ENCODE assay signal across 16 cellular contexts in genomic region chr3:183279371-183279770, GRCh38. TPM values are rescaled to one million over a fixed set of nuclear protein-coding genes. Genes with fewer than 3 reads are reported as not detected.
DNase-seq lines count a peak whose midpoint lies in the region; ATAC-seq and TF ChIP-seq lines count a peak whose summit lies in the region.
"Had no signal": no experiment of that assay in that cellular context is flagged by ENCODE, and none has a peak within 500 bp of the region (broad histone marks: within the 10 kb centered on the region; RNA-seq: fewer than 3 reads in every experiment).

No MANE protein-coding gene starts in this region.

- no peaks in the 10 kb centered on the region for H3K27me3 Mint-ChIP-seq in GM23338 (ENCODE audit: insufficient read depth, low read depth, poor library complexity)

- DNase-seq in GM23338 (ENCODE audit: low spot score) = no peak
- DNase-seq in NCI-H69 (lab: John Stamatoyannopoulos, UW) = peak; percentile 85
- DNase-seq in SK-MEL-5 (ENCODE audit: low read depth, low spot score) = peak; percentile 62
- no peak for DNase-seq in transverse colon
- no peak for DNase-seq in stimulated activated CD4-positive, alpha-beta T cell treated with anti-CD3 and anti-CD28 coated beads, Interleukin-2, amount 100 ng/mL, for 24 hours
- DNase-seq: H9; HFFc6; Kasumi-1; NCI-H2029; NK-92 treated with Interleukin-12 subunit alpha and Interleukin-12 subunit beta, amount 100 ng/mL, for 24 hours; SHP77; SK-N-SH had no signal

- H3K27ac Mint-ChIP-seq in GM23338 = no peak overlapping the region
- H3K27ac Mint-ChIP-seq: B cell, H9, HFFc6 had no signal

- WGBS in transverse colon (ENCODE audit: low coverage in 1 of 2), 2 donors = 89 to 92% methylated on average over 2 to 3 of the region's 3 CpGs

- TF ChIP-seq POLR2A in transverse colon (IDR thresholded peaks at IDR 0.05) = no peak

- no peaks in the 10 kb centered on the region for H3K27me3 ChIP-seq in ACC112 (ENCODE audit: insufficient read depth, low read length)
- H3K27me3 ChIP-seq in GM23338 (ENCODE audit: insufficient read depth) = no peaks in the 10 kb centered on the region
- no peaks in the 10 kb centered on the region for H3K27me3 ChIP-seq in transverse colon
- H3K27me3 ChIP-seq: MG63 had no signal

- H3K4me3 Mint-ChIP-seq in GM23338 = no peak overlapping the region
- H3K4me3 Mint-ChIP-seq: B cell, H9, HFFc6 had no signal

- H4K20me1 ChIP-seq in GM23338 (replicated peaks; ENCODE audit: insufficient read depth) = no peaks in the 10 kb centered on the region

- H3K36me3 ChIP-seq in ACC112 (ENCODE audit: insufficient read depth, low read length) = no peaks in the 10 kb centered on the region
- no peaks in the 10 kb centered on the region for H3K36me3 ChIP-seq in GM23338 (ENCODE audit: insufficient read depth)
- no peaks in the 10 kb centered on the region for H3K36me3 ChIP-seq in transverse colon
- H3K36me3 ChIP-seq: MG63 had no signal

- peaks cover 7% of the 10 kb centered on the region for H3K4me1 Mint-ChIP-seq in GM23338

- TF ChIP-seq EP300 in transverse colon (IDR thresholded peaks at IDR 0.05; ENCODE audit: low read depth) = no peak

- no peak overlapping the region for H2AFZ ChIP-seq in ACC112 (ENCODE audit: low read length, unreplicated experiment)
- H2AFZ ChIP-seq in GM23338 = no peak overlapping the region

- in situ Hi-C loops in SK-MEL-5 (cut with HindIII; ENCODE audit: low pct_unique_long_range_greater_than_20kb, low sequenced_read_pairs) = no loop called here
- in situ Hi-C loops in transverse colon (cut with MboI; ENCODE audit: low pct_ligation_motif_present in 1 of 4, low pct_unique_long_range_greater_than_20kb in 1 of 4, low sequenced_read_pairs in 3 of 4) = no loop called here

- peaks cover 3% of the 10 kb centered on the region; the same call in 1 of the 3 replicates for H3K36me3 Mint-ChIP-seq in GM23338 (ENCODE audit: low read depth)

- H3K79me2 ChIP-seq in ACC112 (ENCODE audit: control insufficient read depth, insufficient read depth, low read length, unreplicated experiment) = no peaks in the 10 kb centered on the region
- H3K79me2 ChIP-seq in GM23338 (replicated peaks; ENCODE audit: insufficient read depth) = no peaks in the 10 kb centered on the region

- no peaks in the 10 kb centered on the region for H3F3A ChIP-seq in GM23338 (replicated peaks; ENCODE audit: low read depth)

- no peaks in the 10 kb centered on the region for H3K9me3 Mint-ChIP-seq in GM23338
- H3K9me3 Mint-ChIP-seq: H9, HFFc6 had no signal

- no peak overlapping the region for H3K4me2 ChIP-seq in GM23338
- H3K4me2 ChIP-seq: SK-N-SH had no signal

- intact Hi-C loops in transverse colon (cut with DNase I; ENCODE audit: low total_unique reads) = no loop called here

- H3K9me2 ChIP-seq in GM23338 (ENCODE audit: insufficient read depth) = no peaks in the 10 kb centered on the region
- H3K9me2 ChIP-seq: SK-N-SH had no signal

- no peak overlapping the region for H3K4me3 ChIP-seq in ACC112 (ENCODE audit: low read depth, low read length)
- no peak overlapping the region for H3K4me3 ChIP-seq in GM23338
- H3K4me3 ChIP-seq in transverse colon = no peak overlapping the region
- H3K4me3 ChIP-seq: MG63 had no signal

- no peaks in the 10 kb centered on the region for H3K9me3 ChIP-seq in transverse colon
- H3K9me3 ChIP-seq: MG63, SK-N-SH had no signal

- no peak for TF ChIP-seq CTCF in GM23338 (conservative IDR thresholded peaks at IDR 0.05; ENCODE audit: low read depth in 2 of 2)
- TF ChIP-seq CTCF in transverse colon (IDR thresholded peaks at IDR 0.05) = no peak

- ATAC-seq in GM23338 (peak; percentile 74), HG02678 (IDR thresholded peaks at IDR 0.05; ENCODE audit: unreplicated experiment) (no peak)

- H3K27ac ChIP-seq in ACC112 (ENCODE audit: low read depth, low read length) (peak overlapping the region; percentile 94), GM23338 (ENCODE audit: low read depth) (no peak overlapping the region), transverse colon (no peak overlapping the region)

- H3K4me1 ChIP-seq in ACC112 (ENCODE audit: control insufficient read depth, insufficient read depth, low read length, unreplicated experiment) (peaks cover 40% of the 10 kb centered on the region), GM23338 (ENCODE audit: insufficient read depth) (peaks cover 8% of the 10 kb centered on the region; the same call in 1 of the 2 replicates), transverse colon (peaks cover 0 to 16% (median 9%) of the 10 kb centered on the region in 4 donors)

TF ChIP-seq in GM23338, 12 proteins besides CTCF, POLR2A, EP300 and RAD21:
- TF ChIP-seq ETS1 (IDR thresholded peaks at IDR 0.05) (no peak), EZH2phosphoT487 (IDR thresholded peaks at IDR 0.05; ENCODE audit: unreplicated experiment) (no peak), EZH2 (IDR thresholded peaks at IDR 0.05; ENCODE audit: low read depth, unreplicated experiment) (no peak), JUNB (IDR thresholded peaks at IDR 0.05; ENCODE audit: unreplicated experiment) (no peak)

RNA-seq across cellular contexts. Expression of gene B3GNT5, which starts 26.3 kb away (rescaled TPM):
- total RNA-seq in GM23338 (2014; rRNA removed; shearing (Covaris generic)) = 3.9 and 4.9 TPM in 2 replicates
- polyA plus RNA-seq in GM23338 (2016; fragmentation: Nextera tagmentation; extraction: Ambion mirVana) = 5.1 and 6.4 TPM in 2 replicates
- total RNA-seq in SK-MEL-5 (2014; rRNA removed; shearing (Covaris generic)) = 0.11 and 0.21 TPM in 2 replicates
- 0.61 and 0.66 TPM in 2 replicates for polyA plus RNA-seq in SK-MEL-5 (2015; cell fraction: cytosol; rRNA removed)
- 2.9 TPM in 1 of 2 replicates, not detected in the other for polyA plus RNA-seq in SK-MEL-5 (2015; cell fraction: nucleus; rRNA removed)
- 10 to 100 TPM in 3 of 4 donors, 1 to 10 TPM in 1; 6.0 to 46.3 (median 39.9) TPM for total RNA-seq in transverse colon
- total RNA-seq: HFFc6 had no signal

Comparison
In these comparisons a context has a peak if more than half of its experiments do, and no peak if none do; other contexts are left out.
1. DNase-seq: peak in NCI-H69 (single experiment) and SK-MEL-5 (single experiment); none in GM23338 (single experiment), transverse colon (single experiment) and stimulated activated CD4-positive, alpha-beta T cell treated with anti-CD3 and anti-CD28 coated beads, Interleukin-2, amount 100 ng/mL, for 24 hours (0 of 2).